2 cellular contexts compared by ENCODE assay signal in genomic region chr5:132661231-132662003, GRCh38.
TF ChIP-seq lines count a peak whose summit lies in the region.

No MANE protein-coding gene starts in this region.

TF ChIP-seq in Ishikawa, 13 proteins besides CTCF, POLR2A, EP300 and RAD21:
- TF ChIP-seq EGR1 (IDR thresholded peaks at IDR 0.05): no peak
- TF ChIP-seq USF1 (IDR thresholded peaks at IDR 0.05): no peak
- no peak for TF ChIP-seq REST (IDR thresholded peaks at IDR 0.05; ENCODE audit: low read depth)
- TF ChIP-seq FOXM1 (IDR thresholded peaks at IDR 0.05; ENCODE audit: borderline replicate concordance, low read depth): no peak
- TF ChIP-seq CEBPB (IDR thresholded peaks at IDR 0.05): no peak
- TF ChIP-seq TCF12 (IDR thresholded peaks at IDR 0.05; ENCODE audit: low read depth): no peak
- TF ChIP-seq YY1 (IDR thresholded peaks at IDR 0.05; ENCODE audit: low read depth): no peak
- TF ChIP-seq TEAD4 (IDR thresholded peaks at IDR 0.05): no peak
- TF ChIP-seq MAX (IDR thresholded peaks at IDR 0.05): no peak
- TF ChIP-seq CREB1 (IDR thresholded peaks at IDR 0.05; ENCODE audit: low read depth): no peak
- TF ChIP-seq NFIC (IDR thresholded peaks at IDR 0.05): no peak
- no peak for TF ChIP-seq TAF1 (IDR thresholded peaks at IDR 0.05; ENCODE audit: low read depth)
- TF ChIP-seq ZBTB7A (IDR thresholded peaks at IDR 0.05; ENCODE audit: low read depth): no peak

TF ChIP-seq in GM12878, 131 proteins besides CTCF, POLR2A, EP300 and RAD21 (continues in another document):
- TF ChIP-seq BRCA1 (IDR thresholded peaks at IDR 0.05; ENCODE audit: low read depth, low read length) (no peak), POLR2AphosphoS5 (IDR thresholded peaks at IDR 0.05; ENCODE audit: low read length) (no peak), NRF1 (conservative IDR thresholded peaks at IDR 0.05; ENCODE audit: low read depth, low read length) (no peak), LARP7 (IDR thresholded peaks at IDR 0.05) (peak; percentile 59), ZNF274 (IDR thresholded peaks at IDR 0.05; ENCODE audit: insufficient read depth, insufficient read length) (no peak), SRF (IDR thresholded peaks at IDR 0.05; ENCODE audit: low read depth in 2 of 2, low read length in 2 of 2) (no peak), BCLAF1 (IDR thresholded peaks at IDR 0.05) (0 out of 2 replicates have a peak, but pooled peaks have one; percentile 18), NFIC (IDR thresholded peaks at IDR 0.05; ENCODE audit: low read depth, low read length) (no peak), MYB (IDR thresholded peaks at IDR 0.05; ENCODE audit: borderline replicate concordance, low read depth, low read length) (no peak), SUPT20H (IDR thresholded peaks at IDR 0.05; ENCODE audit: borderline replicate concordance, control insufficient read depth, low read depth, low read length) (no peak), BACH1 (IDR thresholded peaks at IDR 0.05; ENCODE audit: borderline replicate concordance) (no peak), SMC3 (IDR thresholded peaks at IDR 0.05; ENCODE audit: borderline replicate concordance, low read length) (peak; percentile 30; the same call in 1 of the 2 replicates), ZNF217 (IDR thresholded peaks at IDR 0.05) (no peak), PRDM15 (CRISPR knock-in tag; IDR thresholded peaks at IDR 0.05) (no peak), SIN3A (IDR thresholded peaks at IDR 0.05; ENCODE audit: low read depth, low read length) (no peak), BCL11A (IDR thresholded peaks at IDR 0.05; ENCODE audit: low read depth, low read length) (peak; percentile 36; the same call in 1 of the 2 replicates), PAX8 (IDR thresholded peaks at IDR 0.05) (no peak), EZH2 (IDR thresholded peaks at IDR 0.05; ENCODE audit: borderline replicate concordance, control insufficient read depth, low read depth, low read length) (no peak), CREM (IDR thresholded peaks at IDR 0.05; ENCODE audit: low read depth) (no peak; the same call in 1 of the 2 replicates), RELA (IDR thresholded peaks at IDR 0.05; ENCODE audit: borderline replicate concordance, partially characterized antibody) (no peak), ZBTB33 (IDR thresholded peaks at IDR 0.05) (no peak), PML (IDR thresholded peaks at IDR 0.05; ENCODE audit: low read length) (no peak), EGR1 (IDR thresholded peaks at IDR 0.05; ENCODE audit: borderline replicate concordance in 1 of 2, low read depth in 2 of 2, low read length in 2 of 2) (peak; percentile 75 to 96), MTA3 (IDR thresholded peaks at IDR 0.05; ENCODE audit: borderline replicate concordance, low read length) (no peak), MEF2A (IDR thresholded peaks at IDR 0.05; ENCODE audit: insufficient read depth, low read depth, low read length) (no peak), ATF3 (IDR thresholded peaks at IDR 0.05; ENCODE audit: borderline replicate concordance, extremely low read depth, low read depth, low read length) (no peak), CHD4 (IDR thresholded peaks at IDR 0.05) (no peak), E4F1 (IDR thresholded peaks at IDR 0.05; ENCODE audit: borderline replicate concordance, partially characterized antibody) (no peak), POU2F2 (IDR thresholded peaks at IDR 0.05; ENCODE audit: borderline replicate concordance, low read depth, low read length) (0 out of 3 replicates have a peak, but pooled peaks have one; percentile 30), IRF5 (IDR thresholded peaks at IDR 0.05; ENCODE audit: borderline replicate concordance) (no peak), ZNF622 (IDR thresholded peaks at IDR 0.05) (no peak), RAD51 (IDR thresholded peaks at IDR 0.05) (0 out of 2 replicates have a peak, but pooled peaks have one; percentile 21), CHD2 (IDR thresholded peaks at IDR 0.05; ENCODE audit: borderline replicate concordance, low read depth, low read length) (no peak), PKNOX1 (IDR thresholded peaks at IDR 0.05) (peak; percentile 43; the same call in 1 of the 2 replicates), TAF1 (IDR thresholded peaks at IDR 0.05; ENCODE audit: borderline replicate concordance, low read depth, low read length) (no peak), NR2F1 (conservative IDR thresholded peaks at IDR 0.05) (peak; percentile 93), HDGF (IDR thresholded peaks at IDR 0.05) (peak; percentile 82), USF1 (IDR thresholded peaks at IDR 0.05; ENCODE audit: borderline replicate concordance, extremely low read length, insufficient read depth, low read depth, low read length) (no peak), ZBED1 (IDR thresholded peaks at IDR 0.05; ENCODE audit: borderline replicate concordance) (no peak), CBX5 (IDR thresholded peaks at IDR 0.05; ENCODE audit: low read depth) (no peak), SP1 (IDR thresholded peaks at IDR 0.05; ENCODE audit: low read depth, low read length) (no peak), FOXK2 (IDR thresholded peaks at IDR 0.05) (no peak), PBX3 (IDR thresholded peaks at IDR 0.05; ENCODE audit: insufficient replicate concordance, low read depth, low read length) (no peak), GATAD2B (conservative IDR thresholded peaks at IDR 0.05; ENCODE audit: low read depth) (peak; percentile 47; the same call in 1 of the 2 replicates), SMARCA5 (IDR thresholded peaks at IDR 0.05) (no peak), MTA2 (IDR thresholded peaks at IDR 0.05; ENCODE audit: low read depth) (peak; percentile 57; the same call in 1 of the 2 replicates), YBX1 (IDR thresholded peaks at IDR 0.05) (no peak), SIX5 (IDR thresholded peaks at IDR 0.05; ENCODE audit: low read depth, low read length, severe bottlenecking) (no peak)
